ENCODE assay signal across 9 cellular contexts in the genomic region with DNA sequence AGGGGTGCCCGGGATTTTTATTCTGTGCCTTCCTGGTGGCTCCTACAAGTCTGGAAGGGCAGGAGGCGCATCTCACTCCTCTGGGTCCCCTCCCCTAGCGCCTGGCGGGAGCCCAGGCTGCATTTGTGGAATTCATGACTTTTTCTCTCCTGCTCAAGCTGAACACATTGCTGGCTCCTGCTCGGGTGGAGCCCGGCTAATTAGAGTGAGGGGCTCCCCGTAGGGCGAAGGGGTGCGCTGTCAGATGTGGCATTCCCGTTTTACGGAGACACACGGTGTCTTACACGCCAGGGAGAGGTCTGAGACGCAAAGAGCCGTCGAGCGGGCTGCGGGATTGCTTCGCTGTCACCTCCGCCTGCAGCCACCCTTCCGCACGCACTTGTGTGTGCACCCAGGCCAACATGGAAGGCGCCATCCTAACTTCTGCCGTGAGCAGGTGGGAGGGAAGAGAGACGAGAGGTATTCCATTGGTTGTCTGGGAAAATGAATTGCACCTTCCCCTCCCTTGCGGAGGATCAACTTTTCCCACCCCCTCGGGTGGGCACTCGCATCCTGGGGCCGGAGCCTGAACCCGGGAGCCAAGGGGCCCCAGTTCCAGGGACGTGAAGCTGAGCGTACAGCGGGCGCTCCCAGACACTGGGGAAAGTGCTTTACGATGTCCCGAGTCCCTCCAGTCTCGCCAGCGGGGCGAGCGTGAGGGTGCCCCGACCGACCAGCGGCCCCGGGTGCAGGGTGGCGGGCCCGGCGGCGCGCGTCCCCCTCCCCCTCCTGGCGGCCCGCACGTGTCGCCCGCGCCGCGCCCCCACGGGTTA. TPM values are rescaled to one million over a fixed set of nuclear protein-coding genes. Genes with fewer than 3 reads are reported as not detected.
DNase-seq lines count a peak whose midpoint lies in the region; ATAC-seq, FAIRE-seq and TF ChIP-seq lines count a peak whose summit lies in the region.
"Had no signal": no experiment of that assay in that cellular context is flagged by ENCODE, and none has a peak within 500 bp of the region (broad histone marks: within the 10 kb centered on the region; RNA-seq: fewer than 3 reads in every experiment).

No MANE protein-coding gene starts in this region.

- no peak for TF ChIP-seq POLR2A in GM12892 (IDR thresholded peaks at IDR 0.05; ENCODE audit: low read depth, low read length)

- no peaks in the 10 kb centered on the region for H4K20me1 ChIP-seq in KMS-11 (ENCODE audit: insufficient read depth)

- peak; percentile 14 for FAIRE-seq in GM12892 (lab: Jason Lieb, UNC)

- no peaks in the 10 kb centered on the region for H3K4me1 Mint-ChIP-seq in chondrocyte (ENCODE audit: low read depth)
- H3K4me1 Mint-ChIP-seq in osteocyte (ENCODE audit: unreplicated experiment), result peaks cover 5% of the 10 kb centered on the region

- H3K4me3 Mint-ChIP-seq in chondrocyte (ENCODE audit: unreplicated experiment) (peak overlapping the region; percentile 58), osteocyte (ENCODE audit: unreplicated experiment) (peak overlapping the region; percentile 59)

- peak overlapping the region; percentile 56; the same call in 1 of the 2 replicates for H3K4me2 ChIP-seq in KMS-11

- H3K36me3 Mint-ChIP-seq in chondrocyte (ENCODE audit: low read depth) (no peaks in the 10 kb centered on the region), osteocyte (ENCODE audit: unreplicated experiment) (no peaks in the 10 kb centered on the region)

- ATAC-seq in HG02840 (IDR thresholded peaks at IDR 0.05; ENCODE audit: low FRiP score, unreplicated experiment), result no peak
- no peak for ATAC-seq in HG03565 (IDR thresholded peaks at IDR 0.05; ENCODE audit: unreplicated experiment)

- H3K36me3 ChIP-seq in KMS-11 (ENCODE audit: insufficient read depth), result no peaks in the 10 kb centered on the region

- H3K27ac Mint-ChIP-seq in chondrocyte (ENCODE audit: unreplicated experiment), result no peak overlapping the region
- no peak overlapping the region for H3K27ac Mint-ChIP-seq in osteocyte (ENCODE audit: unreplicated experiment)

- H2AFZ ChIP-seq in KMS-11 (ENCODE audit: low read depth), result peak overlapping the region; percentile 55

- H3K27ac ChIP-seq in KMS-11, result no peak overlapping the region

- H3K9me3 Mint-ChIP-seq in chondrocyte (ENCODE audit: low read depth) (no peaks in the 10 kb centered on the region), osteocyte (ENCODE audit: unreplicated experiment) (no peaks in the 10 kb centered on the region)

- TF ChIP-seq CTCF in KMS-11 (conservative IDR thresholded peaks at IDR 0.05; ENCODE audit: low read depth, low read length) (no peak), chondrocyte (IDR thresholded peaks at IDR 0.05) (no peak), osteocyte (IDR thresholded peaks at IDR 0.05) (no peak)

- peaks cover 11% of the 10 kb centered on the region for H3K4me1 ChIP-seq in KMS-11 (ENCODE audit: low read depth, poor library complexity, severe bottlenecking)

- DNase-seq in GM12892 (ENCODE audit: insufficient read length) (no peak), chondrocyte (ENCODE audit: low spot score) (no peak), osteocyte (ENCODE audit: extremely low spot score, unreplicated experiment) (no peak), GM19238 (ENCODE audit: insufficient read length, low spot score) (no peak), NCI-H748 treated with DMSO at 0.1 percent for 48 hours (lab: John Stamatoyannopoulos, UW) (no peak)
- DNase-seq: foreskin fibroblast had no signal

- no peak overlapping the region for H3K4me3 ChIP-seq in KMS-11 (IDR thresholded peaks at IDR 0.05; ENCODE audit: insufficient read depth, low read depth, low read length)

- peaks cover 38% of the 10 kb centered on the region for H3K79me2 ChIP-seq in KMS-11 (ENCODE audit: insufficient read depth, low read depth)

- H3K9ac ChIP-seq in KMS-11, result peak overlapping the region; percentile 31; the same call in 1 of the 2 replicates

- H3K27me3 Mint-ChIP-seq in chondrocyte (ENCODE audit: low read depth) (peaks cover 63% of the 10 kb centered on the region), osteocyte (ENCODE audit: unreplicated experiment) (peaks cover 74% of the 10 kb centered on the region)

- H3K27me3 ChIP-seq in KMS-11 (ENCODE audit: insufficient read depth, low read depth), result no peaks in the 10 kb centered on the region

RNA-seq across cellular contexts. Expression of a gene that starts 1.2 kb away (rescaled TPM):
- 25.1 TPM for polyA plus RNA-seq in GM12892 (2012; ENCODE audit: missing spikeins)
- total RNA-seq in chondrocyte (not detected in 3 replicates), osteocyte (not detected in 2 replicates)
